ENCODE assay signal across 23 cellular contexts in the genomic region with DNA sequence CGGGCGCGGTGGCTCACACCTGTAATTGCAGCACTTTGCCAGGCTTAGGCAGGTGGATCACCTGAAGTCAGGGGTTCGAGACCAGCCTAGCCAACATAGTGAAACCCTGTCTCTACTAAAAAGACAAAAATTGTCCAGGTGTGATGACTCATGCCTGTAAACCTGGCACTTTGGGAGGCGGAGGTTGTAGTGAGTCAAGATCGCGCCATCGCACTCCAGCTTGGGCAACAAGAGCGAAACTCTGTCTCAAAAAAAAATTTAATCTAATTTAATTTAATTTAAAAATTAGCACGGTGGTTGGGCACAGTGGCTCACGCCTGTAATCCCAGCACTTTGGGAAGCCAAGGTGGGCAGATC. TPM values are rescaled to one million over a fixed set of nuclear protein-coding genes. Genes with fewer than 3 reads are reported as not detected.
"Had no signal": no experiment of that assay in that cellular context is flagged by ENCODE, and none has a peak within 500 bp of the region (broad histone marks: within the 10 kb centered on the region; RNA-seq: fewer than 3 reads in every experiment).

No MANE protein-coding gene starts in this region.

RNA-seq across cellular contexts. Expression of gene HBQ1, which starts 1.6 kb away (rescaled TPM):
- total RNA-seq: activated B cell treated with CpG ODN at 0.5 μM for 24 hours; activated CD4-positive, alpha-beta memory T cell treated with anti-CD3 and anti-CD28 coated beads for 36 hours; activated T-cell treated with anti-CD3 and anti-CD28 coated beads, Interleukin-2, amount 50 U/mL, for 72 hours; activated T-helper 17 cell treated with anti-CD3 and anti-CD28 coated beads, Interleukin-2, amount 50 U/mL, for 72 hours; aorta; body of pancreas; breast epithelium; chondrocyte; T-cell; T-helper 1 cell treated with Interleukin-12 subunit alpha and Interleukin-12 subunit beta and Interleukin-4 antibody, amounts not matched to agents 30 ng/mL and 1 ng/mL, for 36 hours; T-helper 17 cell; T-helper 2 cell treated with Interferon-gamma antibody and Interleukin-4, amounts not matched to agents 100 ng/mL and 5 ng/mL, for 36 hours had no signal
- polyA plus RNA-seq: aorta had no signal

RNA-seq across cellular contexts. Expression of gene HBA1, which starts 2.2 kb away (rescaled TPM):
- total RNA-seq: activated CD4-positive, alpha-beta memory T cell treated with anti-CD3 and anti-CD28 coated beads for 36 hours; activated CD4-positive, alpha-beta T cell treated with anti-CD3 and anti-CD28 coated beads, Interleukin-2, amount 10 ng/mL, durations not matched to agents 24 days and 14 days; activated CD8-positive, alpha-beta memory T cell treated with anti-CD3 and anti-CD28 coated beads for 36 hours; activated CD8-positive, alpha-beta T cell treated with anti-CD3 and anti-CD28 coated beads for 36 hours; activated naive CD4-positive, alpha-beta T cell treated with anti-CD3 and anti-CD28 coated beads for 36 hours; activated naive CD4-positive, alpha-beta T cell treated with anti-CD3 and anti-CD28 coated beads, Interleukin-2, amount 50 U/mL, for 72 hours; activated naive CD8-positive, alpha-beta T cell treated with anti-CD3 and anti-CD28 coated beads for 36 hours; activated T-helper 1 cell treated with anti-CD3 and anti-CD28 coated beads, Interleukin-12 subunit alpha, Interleukin-12 subunit beta, Interleukin-2, Interleukin-4 antibody, amounts not matched to agents 30 ng/mL and 10 ng/mL and 1 ng/mL, durations not matched to agents 14 hours and 24 hours and 36 hours; activated T-helper 17 cell treated with anti-CD3 and anti-CD28 coated beads, Interleukin-2, amount 50 U/mL, for 72 hours; astrocyte; body of pancreas; cardiac muscle cell; chondrocyte; T-helper 1 cell treated with Interleukin-12 subunit alpha and Interleukin-12 subunit beta and Interleukin-4 antibody, amounts not matched to agents 30 ng/mL and 1 ng/mL, for 36 hours; T-helper 2 cell treated with Interferon-gamma antibody and Interleukin-4, amounts not matched to agents 100 ng/mL and 5 ng/mL, for 36 hours had no signal

RNA-seq across cellular contexts. Expression of gene HBA2, which starts 6.0 kb away (rescaled TPM):
- total RNA-seq: activated CD4-positive, alpha-beta memory T cell treated with anti-CD3 and anti-CD28 coated beads for 36 hours; activated CD4-positive, alpha-beta T cell treated with anti-CD3 and anti-CD28 coated beads, Interleukin-2, amount 10 ng/mL, durations not matched to agents 24 days and 14 days; activated CD8-positive, alpha-beta memory T cell treated with anti-CD3 and anti-CD28 coated beads for 36 hours; activated CD8-positive, alpha-beta T cell treated with anti-CD3 and anti-CD28 coated beads for 36 hours; activated naive CD4-positive, alpha-beta T cell treated with anti-CD3 and anti-CD28 coated beads, Interleukin-2, amount 50 U/mL, for 72 hours; activated naive CD8-positive, alpha-beta T cell treated with anti-CD3 and anti-CD28 coated beads for 36 hours; activated T-cell treated with anti-CD3 and anti-CD28 coated beads, Interleukin-2, amount 50 U/mL, for 4 hours; activated T-cell treated with anti-CD3 and anti-CD28 coated beads, Interleukin-2, amount 50 U/mL, for 72 hours; activated T-helper 17 cell treated with anti-CD3 and anti-CD28 coated beads, Interleukin-2, amount 50 U/mL, for 72 hours; chondrocyte; T-helper 1 cell treated with Interleukin-12 subunit alpha and Interleukin-12 subunit beta and Interleukin-4 antibody, amounts not matched to agents 30 ng/mL and 1 ng/mL, for 36 hours; T-helper 17 cell; T-helper 2 cell treated with Interferon-gamma antibody and Interleukin-4, amounts not matched to agents 100 ng/mL and 5 ng/mL, for 36 hours had no signal
- polyA plus RNA-seq: cardiac muscle cell had no signal

RNA-seq across cellular contexts. Expression of gene HBM, which starts 12.9 kb away (rescaled TPM):
- total RNA-seq: activated B cell treated with CpG ODN at 0.5 μM for 24 hours; activated CD4-positive, alpha-beta memory T cell treated with anti-CD3 and anti-CD28 coated beads for 36 hours; activated CD4-positive, alpha-beta T cell treated with anti-CD3 and anti-CD28 coated beads, Interleukin-2, amount 10 ng/mL, durations not matched to agents 24 days and 14 days; activated CD8-positive, alpha-beta memory T cell treated with anti-CD3 and anti-CD28 coated beads for 36 hours; activated CD8-positive, alpha-beta T cell treated with anti-CD3 and anti-CD28 coated beads for 36 hours; activated naive CD4-positive, alpha-beta T cell treated with anti-CD3 and anti-CD28 coated beads for 36 hours; activated naive CD4-positive, alpha-beta T cell treated with anti-CD3 and anti-CD28 coated beads, Interleukin-2, amount 50 U/mL, for 72 hours; activated naive CD8-positive, alpha-beta T cell treated with anti-CD3 and anti-CD28 coated beads for 36 hours; activated T-cell treated with anti-CD3 and anti-CD28 coated beads, Interleukin-2, amount 50 U/mL, for 4 hours; activated T-cell treated with anti-CD3 and anti-CD28 coated beads, Interleukin-2, amount 50 U/mL, for 72 hours; activated T-helper 1 cell treated with anti-CD3 and anti-CD28 coated beads, Interleukin-12 subunit alpha, Interleukin-12 subunit beta, Interleukin-2, Interleukin-4 antibody, amounts not matched to agents 30 ng/mL and 10 ng/mL and 1 ng/mL, durations not matched to agents 14 hours and 24 hours and 36 hours; activated T-helper 17 cell treated with anti-CD3 and anti-CD28 coated beads, Interleukin-2, amount 50 U/mL, for 72 hours; astrocyte; body of pancreas; cardiac muscle cell; chondrocyte; T-cell; T-helper 1 cell treated with Interleukin-12 subunit alpha and Interleukin-12 subunit beta and Interleukin-4 antibody, amounts not matched to agents 30 ng/mL and 1 ng/mL, for 36 hours; T-helper 17 cell; T-helper 2 cell treated with Interferon-gamma antibody and Interleukin-4, amounts not matched to agents 100 ng/mL and 5 ng/mL, for 36 hours had no signal
- polyA plus RNA-seq: adrenal gland, aorta, cardiac muscle cell had no signal

RNA-seq across cellular contexts. Expression of gene HBZ, which starts 26.2 kb away (rescaled TPM):
- total RNA-seq: activated B cell treated with CpG ODN at 0.5 μM for 24 hours; activated CD4-positive, alpha-beta memory T cell treated with anti-CD3 and anti-CD28 coated beads for 36 hours; activated CD4-positive, alpha-beta T cell treated with anti-CD3 and anti-CD28 coated beads, Interleukin-2, amount 10 ng/mL, durations not matched to agents 24 days and 14 days; activated CD8-positive, alpha-beta memory T cell treated with anti-CD3 and anti-CD28 coated beads for 36 hours; activated CD8-positive, alpha-beta T cell treated with anti-CD3 and anti-CD28 coated beads for 36 hours; activated naive CD4-positive, alpha-beta T cell treated with anti-CD3 and anti-CD28 coated beads for 36 hours; activated naive CD4-positive, alpha-beta T cell treated with anti-CD3 and anti-CD28 coated beads, Interleukin-2, amount 50 U/mL, for 72 hours; activated naive CD8-positive, alpha-beta T cell treated with anti-CD3 and anti-CD28 coated beads for 36 hours; activated T-cell treated with anti-CD3 and anti-CD28 coated beads, Interleukin-2, amount 50 U/mL, for 72 hours; activated T-helper 1 cell treated with anti-CD3 and anti-CD28 coated beads, Interleukin-12 subunit alpha, Interleukin-12 subunit beta, Interleukin-2, Interleukin-4 antibody, amounts not matched to agents 30 ng/mL and 10 ng/mL and 1 ng/mL, durations not matched to agents 14 hours and 24 hours and 36 hours; activated T-helper 17 cell treated with anti-CD3 and anti-CD28 coated beads, Interleukin-2, amount 50 U/mL, for 72 hours; aorta; astrocyte; body of pancreas; breast epithelium; cardiac muscle cell; chondrocyte; T-helper 1 cell treated with Interleukin-12 subunit alpha and Interleukin-12 subunit beta and Interleukin-4 antibody, amounts not matched to agents 30 ng/mL and 1 ng/mL, for 36 hours; T-helper 17 cell; T-helper 2 cell treated with Interferon-gamma antibody and Interleukin-4, amounts not matched to agents 100 ng/mL and 5 ng/mL, for 36 hours had no signal
- polyA plus RNA-seq: adrenal gland, aorta, cardiac muscle cell had no signal
